15 cellular contexts compared by ENCODE assay signal in the genomic region with DNA sequence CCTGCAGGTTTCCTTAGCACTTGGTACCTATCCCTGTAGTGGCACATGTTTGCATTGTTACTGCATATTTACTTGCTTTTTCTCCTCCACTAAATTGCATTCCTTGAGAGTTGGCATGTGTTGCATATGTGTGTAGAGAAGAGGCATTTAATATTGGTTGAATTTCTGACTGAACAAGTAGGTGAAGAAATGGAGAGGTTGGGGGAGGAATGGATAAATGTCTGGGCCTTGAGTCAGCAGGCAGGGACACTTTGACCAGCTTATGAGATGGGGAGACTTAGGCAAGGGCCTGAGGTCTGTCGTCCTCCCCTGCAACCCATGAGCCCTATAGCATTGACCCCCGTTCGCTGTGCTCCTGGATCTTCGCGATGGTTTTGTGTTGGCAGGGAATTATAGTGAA. TPM values are rescaled to one million over a fixed set of nuclear protein-coding genes. Genes with fewer than 3 reads are reported as not detected.
DNase-seq lines count a peak whose midpoint lies in the region; ATAC-seq and TF ChIP-seq lines count a peak whose summit lies in the region.
"Had no signal": no experiment of that assay in that cellular context is flagged by ENCODE, and none has a peak within 500 bp of the region (broad histone marks: within the 10 kb centered on the region; RNA-seq: fewer than 3 reads in every experiment).

No MANE protein-coding gene starts in this region.

- no peaks in the 10 kb centered on the region for H3K9me3 Mint-ChIP-seq in activated CD4-positive, alpha-beta memory T cell treated with anti-CD3 and anti-CD28 coated beads for 36 hours
- no peaks in the 10 kb centered on the region for H3K9me3 Mint-ChIP-seq in naive B cell

- H3K4me1 Mint-ChIP-seq in activated CD4-positive, alpha-beta memory T cell treated with anti-CD3 and anti-CD28 coated beads for 36 hours (ENCODE audit: low read depth), result peaks cover 81% of the 10 kb centered on the region
- H3K4me1 Mint-ChIP-seq in naive B cell, result peaks cover 66 to 78% (median 72%) of the 10 kb centered on the region in 3 donors

- H3K27ac ChIP-seq in BLaER1 treated with 17β-estradiol and CSF1 and Interleukin-3, amounts not matched to agents 10 nM and 100 nM, result peak overlapping the region in 9 of 11 experiments; percentile 85 to 96 (median 91); a peak in 17 of 22 replicates
- H3K27ac ChIP-seq in tibial nerve, result no peak overlapping the region
- no peak overlapping the region for H3K27ac ChIP-seq in mesenchymal stem cell (ENCODE audit: low read length, poor library complexity, severe bottlenecking)
- H3K27ac ChIP-seq: epithelial cell of prostate, SJCRH30 had no signal

- H3K27me3 ChIP-seq in BLaER1 treated with 17β-estradiol and CSF1 and Interleukin-3, amounts not matched to agents 10 nM and 100 nM, result no peaks in the 10 kb centered on the region
- H3K27me3 ChIP-seq in tibial nerve (no peaks in the 10 kb centered on the region), mesenchymal stem cell (ENCODE audit: control insufficient read depth in 1 of 2, insufficient read depth in 1 of 2, low read length in 2 of 2) (no peaks in the 10 kb centered on the region)
- H3K27me3 ChIP-seq: SJCRH30 had no signal

- H3K36me3 Mint-ChIP-seq in activated CD4-positive, alpha-beta memory T cell treated with anti-CD3 and anti-CD28 coated beads for 36 hours, result peaks cover 17% of the 10 kb centered on the region
- peaks cover 3 to 15% of the 10 kb centered on the region in 2 donors for H3K36me3 Mint-ChIP-seq in naive B cell

- in situ Hi-C loops in KBM-7 (cut with MboI; ENCODE audit: low pct_unique_long_range_greater_than_20kb, low sequenced_read_pairs), result loop anchor here (10.0 kb wide), 1 partner anchor 85 kb away; no protein-coding TSS in a partner anchor

- peaks cover 0 to 19% (median 0%) of the 10 kb centered on the region in 11 experiments; a peak in 6 of 22 replicates for H4K20me1 ChIP-seq in BLaER1 treated with 17β-estradiol and CSF1 and Interleukin-3, amounts not matched to agents 10 nM and 100 nM

- no peak overlapping the region for H2BK15ac ChIP-seq in mesenchymal stem cell (ENCODE audit: low read depth, poor library complexity, severe bottlenecking)

- H3K14ac ChIP-seq in mesenchymal stem cell (ENCODE audit: low read length in 2 of 2), result no peak overlapping the region

- H2BK12ac ChIP-seq in mesenchymal stem cell (ENCODE audit: low read length in 2 of 2), result no peak overlapping the region

- peaks cover 8% of the 10 kb centered on the region for H3K79me1 ChIP-seq in mesenchymal stem cell (replicated peaks; ENCODE audit: low read length, poor library complexity, severe bottlenecking)

- TF ChIP-seq CTCF in tibial nerve (IDR thresholded peaks at IDR 0.05), result no peak

- no peak overlapping the region for H3K4me3 Mint-ChIP-seq in activated CD4-positive, alpha-beta memory T cell treated with anti-CD3 and anti-CD28 coated beads for 36 hours
- peak overlapping the region in 7 of 8 donors; percentile 76 to 99 (median 98) for H3K4me3 Mint-ChIP-seq in naive B cell

- H2AK5ac ChIP-seq in mesenchymal stem cell (ENCODE audit: low read length, severe bottlenecking), result no peak overlapping the region

- peaks cover 73 to 100% (median 91%) of the 10 kb centered on the region in 10 experiments for H3K4me1 ChIP-seq in BLaER1 treated with 17β-estradiol and CSF1 and Interleukin-3, amounts not matched to agents 10 nM and 100 nM
- H3K4me1 ChIP-seq in tibial nerve, result peaks cover 0 to 25% (median 3%) of the 10 kb centered on the region in 4 donors
- no peaks in the 10 kb centered on the region for H3K4me1 ChIP-seq in mesenchymal stem cell (ENCODE audit: control insufficient read depth, insufficient read depth, low read depth, low read length)
- H3K4me1 ChIP-seq: SJCRH30 had no signal

- H3K4me2 ChIP-seq in BLaER1 treated with 17β-estradiol and CSF1 and Interleukin-3, amounts not matched to agents 10 nM and 100 nM, result peak overlapping the region; percentile 69 to 97 (median 86)
- no peak overlapping the region for H3K4me2 ChIP-seq in mesenchymal stem cell (ENCODE audit: low read length, poor library complexity, severe bottlenecking)

- H3K9ac ChIP-seq in BLaER1 treated with 17β-estradiol and CSF1 and Interleukin-3, amounts not matched to agents 10 nM and 100 nM, result peak overlapping the region in 4 of 11 experiments; percentile 82 to 89 (median 86); a peak in 5 of 22 replicates
- H3K9ac ChIP-seq in mesenchymal stem cell (ENCODE audit: low read length), result no peak overlapping the region

- POLR2A ChIA-PET in activated CD4-positive, alpha-beta memory T cell treated with anti-CD3 and anti-CD28 coated beads for 36 hours (lab: Charles Lee), result no interaction called here

- CTCF ChIA-PET in activated CD4-positive, alpha-beta memory T cell treated with anti-CD3 and anti-CD28 coated beads for 36 hours (lab: Charles Lee), result interaction anchor here (2.1 to 2.8 kb wide), 2 partner anchors 9 to 85 kb away, joined by 13 to 26 read pairs; no protein-coding TSS in a partner anchor

- no peak for TF ChIP-seq EP300 in tibial nerve (IDR thresholded peaks at IDR 0.05)

- WGBS in tibial nerve, 2 donors, result 69 to 70% methylated on average over 5 of the region's 5 CpGs
- 93% methylated on average over 5 of the region's 5 CpGs for WGBS in mesenchymal stem cell

- H3K36me3 ChIP-seq in BLaER1 treated with 17β-estradiol and CSF1 and Interleukin-3, amounts not matched to agents 10 nM and 100 nM, result peaks cover 4 to 54% (median 26%) of the 10 kb centered on the region in 11 experiments
- H3K36me3 ChIP-seq in tibial nerve, result peaks cover 0 to 5% (median 0%) of the 10 kb centered on the region in 3 donors
- peaks cover 6 to 21% of the 10 kb centered on the region in 2 experiments for H3K36me3 ChIP-seq in mesenchymal stem cell (ENCODE audit: control insufficient read depth in 1 of 2, insufficient read depth in 2 of 2, low read depth in 1 of 2, low read length in 2 of 2)

- no peak overlapping the region for H3K18ac ChIP-seq in mesenchymal stem cell (ENCODE audit: low read depth in 1 of 2, low read length in 2 of 2)

- ATAC-seq in naive B cell (ENCODE audit: low read depth in 2 of 2) (no peak), GM21526 (IDR thresholded peaks at IDR 0.05; ENCODE audit: low FRiP score, unreplicated experiment) (no peak)

- TF ChIP-seq POLR2A in tibial nerve (IDR thresholded peaks at IDR 0.05), result no peak

- H2BK120ac ChIP-seq in mesenchymal stem cell (ENCODE audit: low read depth, low read length), result no peak overlapping the region

- no peak overlapping the region for H3K4ac ChIP-seq in mesenchymal stem cell (ENCODE audit: low read depth in 1 of 2, low read length in 2 of 2)

- 0 out of 20 replicates have a peak overlapping the region, but pooled peaks of 1 of the 10 experiments have one; percentile 65 for H3K4me3 ChIP-seq in BLaER1 treated with 17β-estradiol and CSF1 and Interleukin-3, amounts not matched to agents 10 nM and 100 nM
- H3K4me3 ChIP-seq in tibial nerve (no peak overlapping the region), mesenchymal stem cell (ENCODE audit: insufficient read depth in 1 of 2, low read depth in 1 of 2, low read length in 2 of 2) (no peak overlapping the region)
- H3K4me3 ChIP-seq: SJCRH30 had no signal

- peak; percentile 35 for DNase-seq in EH (ENCODE audit: low read depth)
- DNase-seq in activated CD4-positive, alpha-beta memory T cell treated with anti-CD3 and anti-CD28 coated beads for 36 hours, result no peak
- DNase-seq in naive B cell, result no peak
- no peak for DNase-seq in tibial nerve (ENCODE audit: low spot score in 2 of 2)
- no peak for DNase-seq in mesenchymal stem cell
- DNase-seq in KBM-7, result no peak
- DNase-seq: Kasumi-1, NCI-H1436 treated with DMSO at 0.1 percent for 48 hours, NCI-H226, SJCRH30, substantia nigra had no signal

- H3K27ac Mint-ChIP-seq in activated CD4-positive, alpha-beta memory T cell treated with anti-CD3 and anti-CD28 coated beads for 36 hours, result peak overlapping the region; percentile 28
- peak overlapping the region; percentile 89 to 99 (median 96) for H3K27ac Mint-ChIP-seq in naive B cell

- intact Hi-C loops in activated CD4-positive, alpha-beta memory T cell treated with anti-CD3 and anti-CD28 coated beads for 36 hours (cut with micrococcal nuclease), result no loop called here

- no peak overlapping the region for H2BK5ac ChIP-seq in mesenchymal stem cell (ENCODE audit: low read depth, low read length, poor library complexity, severe bottlenecking)

- peaks cover 0 to under 1% (median 0%) of the 10 kb centered on the region in 11 experiments; a peak in 3 of 22 replicates for H3K9me3 ChIP-seq in BLaER1 treated with 17β-estradiol and CSF1 and Interleukin-3, amounts not matched to agents 10 nM and 100 nM (replicated peaks in 1 of 11)
- H3K9me3 ChIP-seq in tibial nerve, result no peaks in the 10 kb centered on the region
- H3K9me3 ChIP-seq in mesenchymal stem cell (ENCODE audit: control insufficient read depth, low read length), result no peaks in the 10 kb centered on the region
- H3K9me3 ChIP-seq: SJCRH30 had no signal

- no peaks in the 10 kb centered on the region for H3K27me3 Mint-ChIP-seq in activated CD4-positive, alpha-beta memory T cell treated with anti-CD3 and anti-CD28 coated beads for 36 hours
- H3K27me3 Mint-ChIP-seq in naive B cell, result no peaks in the 10 kb centered on the region

- H4K8ac ChIP-seq in mesenchymal stem cell (ENCODE audit: low read length), result no peak overlapping the region

- no peak overlapping the region for H3K23ac ChIP-seq in mesenchymal stem cell (ENCODE audit: low read length in 2 of 2)

- no peak overlapping the region for H4K91ac ChIP-seq in mesenchymal stem cell (ENCODE audit: low read length)

- H2AFZ ChIP-seq in mesenchymal stem cell (ENCODE audit: low read depth, low read length), result no peak overlapping the region

RNA-seq across cellular contexts. Expression of a gene that starts 2.0 kb away (rescaled TPM):
- total RNA-seq in activated CD4-positive, alpha-beta memory T cell treated with anti-CD3 and anti-CD28 coated beads for 36 hours, result 1 to 10 TPM; 2.4 to 2.8 TPM
- polyA plus RNA-seq in naive B cell (ENCODE audit: low read depth in 6 of 6), result 100 to 1,000 TPM in 5 of 6 donors, 10 to 100 TPM in 1; 70.6 to 229 (median 135) TPM
- not detected for total RNA-seq in tibial nerve
- polyA plus RNA-seq in mesenchymal stem cell (2013, experiment 1 of 2), result 0.03 TPM
- not detected for polyA plus RNA-seq in mesenchymal stem cell (2013, experiment 2 of 2)
- total RNA-seq: osteocyte, SJCRH30 had no signal

RNA-seq across cellular contexts. Expression of a gene that starts 47.0 kb away (rescaled TPM):
- 10 to 100 TPM; 46.4 to 47.1 TPM for total RNA-seq in activated CD4-positive, alpha-beta memory T cell treated with anti-CD3 and anti-CD28 coated beads for 36 hours
- 100 to 1,000 TPM in 5 of 6 donors, 10 to 100 TPM in 1; 98.3 to 487 (median 158) TPM for polyA plus RNA-seq in naive B cell (ENCODE audit: low read depth in 6 of 6)
- total RNA-seq in tibial nerve, result 10 to 100 TPM in 3 of 4 donors, 1 to 10 TPM in 1; 6.3 to 20.4 (median 13.1) TPM
- polyA plus RNA-seq in mesenchymal stem cell (2013, experiment 1 of 2), result 8.4 TPM
- 8.1 TPM for polyA plus RNA-seq in mesenchymal stem cell (2013, experiment 2 of 2)
- total RNA-seq: SJCRH30 had no signal

RNA-seq across cellular contexts. Expression of a gene that starts 59.6 kb away (rescaled TPM):
- total RNA-seq in activated CD4-positive, alpha-beta memory T cell treated with anti-CD3 and anti-CD28 coated beads for 36 hours, result 10 to 100 TPM; 51.8 to 54.5 TPM
- polyA plus RNA-seq in naive B cell (ENCODE audit: low read depth in 6 of 6), result 100 to 1,000 TPM; 107 to 132 (median 115) TPM
- 10 to 100 TPM; 43.5 to 59.6 (median 52.0) TPM for total RNA-seq in tibial nerve
- 41.9 TPM for polyA plus RNA-seq in mesenchymal stem cell (2013, experiment 1 of 2)
- polyA plus RNA-seq in mesenchymal stem cell (2013, experiment 2 of 2), result 42.1 TPM

Comparison
In these comparisons a context has a peak if more than half of its experiments do, and no peak if none do; other contexts are left out.
1. H3K27ac ChIP-seq: peak in BLaER1 treated with 17β-estradiol and CSF1 and Interleukin-3, amounts not matched to agents 10 nM and 100 nM (9 of 11); none in tibial nerve (0 of 4) and mesenchymal stem cell (single experiment).